16 cellular contexts compared by ENCODE assay signal in the genomic region with DNA sequence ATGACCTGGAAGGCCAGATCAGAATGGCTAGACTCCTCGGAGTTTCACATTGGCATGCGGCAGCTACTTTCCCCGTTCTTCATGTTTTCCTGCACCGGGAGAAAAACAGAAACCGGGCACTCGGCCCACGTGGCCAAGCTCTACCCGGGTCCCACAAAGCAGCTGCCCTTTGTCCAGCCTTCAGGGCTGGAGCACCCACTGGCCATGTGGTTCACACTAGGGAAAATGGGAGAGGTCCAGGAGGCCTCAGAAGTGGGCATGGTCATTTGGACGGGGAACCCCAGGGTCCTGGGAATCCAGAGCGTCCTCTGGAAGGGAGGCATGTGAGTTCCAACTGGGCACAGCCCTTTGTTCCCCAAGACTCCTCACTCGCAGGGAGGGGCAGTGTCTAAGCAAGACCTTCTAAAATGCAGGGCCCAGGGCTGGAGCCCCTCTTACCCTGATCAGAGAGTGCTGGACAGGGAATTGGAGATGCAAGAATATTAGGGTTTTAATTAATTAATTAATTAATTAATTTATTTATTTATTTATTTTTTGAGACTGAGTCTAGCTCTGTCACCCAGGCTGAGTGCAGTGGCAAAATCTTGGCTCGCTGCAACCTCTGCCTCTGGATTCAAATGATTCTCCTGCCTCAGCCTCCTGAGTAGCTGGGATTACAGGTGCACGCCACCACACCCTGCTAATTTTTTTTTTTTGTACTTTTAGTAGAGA.
A peak's percentile ranks its signal among the peaks of the same experiment; 100 is the strongest.
DNase-seq lines count a peak whose midpoint lies in the region; ATAC-seq and TF ChIP-seq lines count a peak whose summit lies in the region.
"Had no signal": no experiment of that assay in that cellular context is flagged by ENCODE, and none has a peak within 500 bp of the region (broad histone marks: within the 10 kb centered on the region; RNA-seq: fewer than 3 reads in every experiment).

No MANE protein-coding gene starts in this region.

- no peak overlapping the region for H4K91ac ChIP-seq in IMR-90 (ENCODE audit: insufficient read depth, low read depth, low read length)

- no peak overlapping the region for H3K27ac ChIP-seq in IMR-90 (ENCODE audit: insufficient read depth, low read length)
- H3K27ac ChIP-seq in adrenal gland = peak overlapping the region in 3 of 5 donors; percentile 63 to 85 (median 82)
- peak overlapping the region; percentile 63 to 93 (median 88) for H3K27ac ChIP-seq in right lobe of liver
- peak overlapping the region; percentile 66 for H3K27ac ChIP-seq in subcutaneous abdominal adipose tissue (ENCODE audit: low read depth, low read length)
- H3K27ac ChIP-seq in CD8-positive, alpha-beta memory T cell (ENCODE audit: low read depth, low read length) = no peak overlapping the region
- H3K27ac ChIP-seq: SJCRH30 had no signal

- no peak for TF ChIP-seq POLR2A in IMR-90 (IDR thresholded peaks at IDR 0.05; ENCODE audit: low read depth, low read length)
- TF ChIP-seq POLR2A in adrenal gland (IDR thresholded peaks at IDR 0.05) = no peak
- peak; percentile 66 for TF ChIP-seq POLR2A in right lobe of liver (IDR thresholded peaks at IDR 0.05)

- H3K9me1 ChIP-seq in IMR-90 (ENCODE audit: insufficient read depth, low read length) = peaks cover 7% of the 10 kb centered on the region; the same call in 1 of the 2 replicates

- H2BK15ac ChIP-seq in IMR-90 (ENCODE audit: low read depth, low read length) = no peak overlapping the region

- no peaks in the 10 kb centered on the region for H3K4me1 Mint-ChIP-seq in CD8-positive, alpha-beta memory T cell

- DNase-seq in IMR-90 (no peak), adrenal gland (no peak), right lobe of liver (peak; percentile 70 to 87 (median 85))
- DNase-seq in CD8-positive, alpha-beta memory T cell = no peak
- DNase-seq: BE2C, DMS79, GOT3, Kasumi-1, NCI-H1417 treated with DMSO at 0.1 percent for 48 hours, NCI-H187, NCI-H69, SJCRH30, T-cell had no signal

- no peak overlapping the region for H3K23ac ChIP-seq in IMR-90 (ENCODE audit: low read depth, low read length)

- no peak overlapping the region for H3K56ac ChIP-seq in IMR-90 (ENCODE audit: extremely low read depth, insufficient read depth, low read length)

- H3K27me3 ChIP-seq in IMR-90 (ENCODE audit: control insufficient read depth, insufficient read depth, low read length) (no peaks in the 10 kb centered on the region), adrenal gland (no peaks in the 10 kb centered on the region), right lobe of liver (no peaks in the 10 kb centered on the region), subcutaneous abdominal adipose tissue (ENCODE audit: control insufficient read depth in 5 of 5, insufficient read depth in 4 of 5, low read length in 5 of 5) (no peaks in the 10 kb centered on the region)
- H3K27me3 ChIP-seq in CD8-positive, alpha-beta memory T cell (ENCODE audit: insufficient read depth, low read length, poor library complexity, severe bottlenecking) = no peaks in the 10 kb centered on the region
- H3K27me3 ChIP-seq: BE2C, SJCRH30 had no signal

- 83% methylated on average over 9 of the region's 13 CpGs; no CpG with 5 or more reads in 1 of the 2 experiments for WGBS in IMR-90 (ENCODE audit: extremely low coverage in 2 of 2, insufficient read length in 1 of 2), 2 experiments
- WGBS in adrenal gland, 4 donors = 80 to 95% (median 88%) methylated on average over 9 to 13 of the region's 13 CpGs
- 67% methylated on average over 11 of the region's 13 CpGs for WGBS in right lobe of liver (ENCODE audit: insufficient coverage, low coverage, low lambda C conversion rate, missing lambda C conversion rate)

- no peak for ATAC-seq in IMR-90 (ENCODE audit: low read depth)
- ATAC-seq in right lobe of liver = peak; percentile 30 to 62 (median 41)
- no peak for ATAC-seq in GM21447 (IDR thresholded peaks at IDR 0.05; ENCODE audit: unreplicated experiment)
- no peak for ATAC-seq in GM21825 (IDR thresholded peaks at IDR 0.05; ENCODE audit: unreplicated experiment)
- ATAC-seq: T-cell had no signal

- no peak overlapping the region for H2BK5ac ChIP-seq in IMR-90 (ENCODE audit: low read depth, low read length, poor library complexity, severe bottlenecking)

- H2AK9ac ChIP-seq in IMR-90 (replicated peaks; ENCODE audit: low read depth, low read length, poor library complexity) = no peak overlapping the region

- no peaks in the 10 kb centered on the region for H3K9me3 Mint-ChIP-seq in CD8-positive, alpha-beta memory T cell
- H3K9me3 Mint-ChIP-seq: T-cell had no signal

- no peak overlapping the region for H3K4me2 ChIP-seq in IMR-90 (ENCODE audit: low read depth, low read length)

- intact Hi-C loops in IMR-90 (cut with micrococcal nuclease) = no loop called here
- intact Hi-C loops in adrenal gland (cut with DNase I) = no loop called here
- intact Hi-C loops in right lobe of liver (cut with DNase I) = no loop called here

- H3K36me3 ChIP-seq in IMR-90 (ENCODE audit: control insufficient read depth, insufficient read depth, low read length) = no peaks in the 10 kb centered on the region
- H3K36me3 ChIP-seq in adrenal gland (replicated peaks in 1 of 2) = no peaks in the 10 kb centered on the region
- no peaks in the 10 kb centered on the region for H3K36me3 ChIP-seq in right lobe of liver
- H3K36me3 ChIP-seq in subcutaneous abdominal adipose tissue (ENCODE audit: control insufficient read depth in 5 of 5, insufficient read depth in 5 of 5, low read length in 5 of 5) = no peaks in the 10 kb centered on the region
- no peaks in the 10 kb centered on the region for H3K36me3 ChIP-seq in CD8-positive, alpha-beta memory T cell (ENCODE audit: insufficient read depth, low read length)
- H3K36me3 ChIP-seq: BE2C, SJCRH30 had no signal

- H4K5ac ChIP-seq in IMR-90 (ENCODE audit: low read depth, low read length) = no peak overlapping the region

- H3K4me3 ChIP-seq in IMR-90 (ENCODE audit: insufficient read depth, low read depth, low read length) (no peak overlapping the region), adrenal gland (no peak overlapping the region), right lobe of liver (peak overlapping the region; percentile 18 to 50 (median 49)), subcutaneous abdominal adipose tissue (ENCODE audit: low read depth in 1 of 5, low read length in 5 of 5) (peak overlapping the region in 1 of 5 donors; percentile 16)
- H3K4me3 ChIP-seq in CD8-positive, alpha-beta memory T cell (ENCODE audit: low read length) = no peak overlapping the region
- H3K4me3 ChIP-seq: SJCRH30 had no signal

- no peak overlapping the region for H2BK120ac ChIP-seq in IMR-90 (ENCODE audit: low read depth, low read length)

- TF ChIP-seq CTCF in IMR-90 (conservative IDR thresholded peaks at IDR 0.05; ENCODE audit: low read depth, low read length) (no peak), adrenal gland (IDR thresholded peaks at IDR 0.05) (no peak), right lobe of liver (IDR thresholded peaks at IDR 0.05) (no peak)

- H3K4me3 Mint-ChIP-seq in CD8-positive, alpha-beta memory T cell = no peak overlapping the region
- H3K4me3 Mint-ChIP-seq: T-cell had no signal

- CTCF ChIA-PET in IMR-90 (lab: Yijun Ruan, JAX) = interaction anchor here (0.8 kb wide), 1 partner anchor 12 kb away, joined by 4 read pairs; no protein-coding TSS in a partner anchor
- CTCF ChIA-PET in CD8-positive, alpha-beta memory T cell (lab: Charles Lee) = no interaction called here

- BruUV-seq in IMR-90 (replicated peaks; lab: Mats Ljungman, UMichigan) = no TSS peak

- H2AFZ ChIP-seq in IMR-90 (replicated peaks; ENCODE audit: low read length, poor library complexity) = peak overlapping the region; percentile 24

- H3K79me1 ChIP-seq in IMR-90 (ENCODE audit: low read depth in 1 of 2, low read length in 2 of 2) = no peaks in the 10 kb centered on the region

- H2AK5ac ChIP-seq in IMR-90 (ENCODE audit: low read depth, low read length) = no peak overlapping the region

- POLR2A ChIA-PET in IMR-90 (lab: Charles Lee; ENCODE audit: unreplicated experiment) = interaction anchor here (0.6 kb wide), 1 partner anchor 34 kb away, joined by 3 read pairs; no protein-coding TSS in a partner anchor
- POLR2A ChIA-PET in CD8-positive, alpha-beta memory T cell (lab: Charles Lee) = no interaction called here

- no peak overlapping the region for H4K8ac ChIP-seq in IMR-90 (ENCODE audit: low read depth in 2 of 2, low read length in 2 of 2)

- H3K4me1 ChIP-seq in IMR-90 (ENCODE audit: control insufficient read depth, insufficient read depth, low read length) (peaks cover 10% of the 10 kb centered on the region), adrenal gland (replicated peaks in 1 of 2) (peaks cover 17 to 22% of the 10 kb centered on the region in 2 donors), right lobe of liver (peaks cover 0 to 42% (median 15%) of the 10 kb centered on the region in 4 donors), subcutaneous abdominal adipose tissue (ENCODE audit: control insufficient read depth in 5 of 5, insufficient read depth in 5 of 5, low read length in 5 of 5) (peaks cover 3 to 43% (median 39%) of the 10 kb centered on the region in 5 donors)
- no peaks in the 10 kb centered on the region for H3K4me1 ChIP-seq in CD8-positive, alpha-beta memory T cell (ENCODE audit: insufficient read depth, low read length)
- H3K4me1 ChIP-seq: BE2C had no signal

- no peaks in the 10 kb centered on the region for H4K20me1 ChIP-seq in IMR-90 (ENCODE audit: insufficient read depth, low read length)

- TF ChIP-seq RAD21 in IMR-90 (IDR thresholded peaks at IDR 0.05; ENCODE audit: low read length) = no peak

- H3K27ac Mint-ChIP-seq in CD8-positive, alpha-beta memory T cell = peak overlapping the region in 1 of 8 donors; percentile 67
- H3K27ac Mint-ChIP-seq: T-cell had no signal

- no peak overlapping the region for H3K14ac ChIP-seq in IMR-90 (replicated peaks; ENCODE audit: low read depth, low read length)

- no peaks in the 10 kb centered on the region for H3K36me3 Mint-ChIP-seq in CD8-positive, alpha-beta memory T cell
- H3K36me3 Mint-ChIP-seq: T-cell had no signal

- H3K4ac ChIP-seq in IMR-90 (ENCODE audit: low read depth, low read length) = no peak overlapping the region

- peaks cover 0 to 1% of the 10 kb centered on the region in 2 donors for H3K27me3 Mint-ChIP-seq in CD8-positive, alpha-beta memory T cell
- H3K27me3 Mint-ChIP-seq: T-cell had no signal

- H3K18ac ChIP-seq in IMR-90 (ENCODE audit: low read depth, low read length) = no peak overlapping the region

- H3K9ac ChIP-seq in IMR-90 (ENCODE audit: low read depth, low read length) = no peak overlapping the region
- H3K9ac ChIP-seq in subcutaneous abdominal adipose tissue (ENCODE audit: low read length in 5 of 5) = peak overlapping the region in 1 of 5 donors; percentile 28

- H2BK20ac ChIP-seq in IMR-90 (ENCODE audit: low read depth, low read length) = no peak overlapping the region

- dilution Hi-C loops in IMR-90 (cut with HindIII; ENCODE audit: low sequenced_read_pairs, unreplicated experiment) = no loop called here

- H3K9me3 ChIP-seq in IMR-90 (ENCODE audit: control insufficient read depth, insufficient read depth, low read length) = no peaks in the 10 kb centered on the region
- H3K9me3 ChIP-seq in adrenal gland (replicated peaks in 1 of 3) = no peaks in the 10 kb centered on the region
- no peaks in the 10 kb centered on the region for H3K9me3 ChIP-seq in right lobe of liver
- H3K9me3 ChIP-seq in subcutaneous abdominal adipose tissue (ENCODE audit: control insufficient read depth in 5 of 5, low read length in 5 of 5) = no peaks in the 10 kb centered on the region
- no peaks in the 10 kb centered on the region for H3K9me3 ChIP-seq in CD8-positive, alpha-beta memory T cell (ENCODE audit: low read length)
- H3K9me3 ChIP-seq: BE2C, SJCRH30 had no signal

- in situ Hi-C loops in IMR-90 (cut with MboI; ENCODE audit: low sequenced_read_pairs) = no loop called here

Comparison
In these comparisons a context has a peak if more than half of its experiments do, and no peak if none do; other contexts are left out.
1. ATAC-seq: peak in right lobe of liver (4 of 4); none in IMR-90 (single experiment), GM21447 (single experiment) and GM21825 (single experiment).
2. DNase-seq: peak in right lobe of liver (3 of 3); none in IMR-90 (single experiment), adrenal gland (0 of 7) and CD8-positive, alpha-beta memory T cell (0 of 5).
3. H3K27ac ChIP-seq: peak in adrenal gland (3 of 5), right lobe of liver (3 of 3) and subcutaneous abdominal adipose tissue (single experiment); none in IMR-90 (single experiment) and CD8-positive, alpha-beta memory T cell (single experiment).
4. H3K4me3 ChIP-seq: peak in right lobe of liver (3 of 3); none in IMR-90 (single experiment), adrenal gland (0 of 4) and CD8-positive, alpha-beta memory T cell (single experiment).